Comparison of ENCODE assay signal across 9 cellular contexts in genomic region chr2:59025157-59025757, GRCh38.
DNase-seq lines count a peak whose midpoint lies in the region; ATAC-seq and TF ChIP-seq lines count a peak whose summit lies in the region.
"Had no signal": no experiment of that assay in that cellular context is flagged by ENCODE, and none has a peak within 500 bp of the region (broad histone marks: within the 10 kb centered on the region; RNA-seq: fewer than 3 reads in every experiment).

No MANE protein-coding gene starts in this region.

- no peaks in the 10 kb centered on the region for H3K27me3 ChIP-seq in prostate gland (replicated peaks; ENCODE audit: insufficient read depth)

- no peaks in the 10 kb centered on the region for H3K36me3 ChIP-seq in prostate gland

- TF ChIP-seq POLR2A in prostate gland (IDR thresholded peaks at IDR 0.05) = no peak

- no peak overlapping the region for H3K27ac ChIP-seq in prostate gland
- H3K27ac ChIP-seq: skin epidermis had no signal

- H3K4me3 ChIP-seq in fibroblast of the aortic adventitia (ENCODE audit: low read depth, low read length) (no peak overlapping the region), prostate gland (no peak overlapping the region)
- H3K4me3 ChIP-seq: skin epidermis had no signal

- H3K9me3 ChIP-seq in prostate gland = no peaks in the 10 kb centered on the region

- intact Hi-C loops in prostate gland (cut with DNase I) = no loop called here

- ATAC-seq in GM18502 (IDR thresholded peaks at IDR 0.05; ENCODE audit: poor library complexity, unreplicated experiment) = peak; percentile 91
- ATAC-seq in HG03442 (IDR thresholded peaks at IDR 0.05; ENCODE audit: unreplicated experiment) = peak; percentile 72
- ATAC-seq in GM21737 (IDR thresholded peaks at IDR 0.05; ENCODE audit: unreplicated experiment) = no peak

- no peaks in the 10 kb centered on the region for H3K4me1 ChIP-seq in prostate gland (replicated peaks)

- TF ChIP-seq CTCF in fibroblast of the aortic adventitia (IDR thresholded peaks at IDR 0.05; ENCODE audit: insufficient read depth, low read length) = peak; percentile 45
- peak in 3 of 4 experiments; percentile 29 to 39 (median 34) for TF ChIP-seq CTCF in prostate gland (IDR thresholded peaks at IDR 0.05)

- 75% methylated on average over 5 of the region's 5 CpGs for WGBS in prostate gland

- DNase-seq in CMK (ENCODE audit: low read depth) = peak; percentile 17
- peak; percentile 70 for DNase-seq in SK-MEL-5 (ENCODE audit: low read depth, low spot score)
- DNase-seq in fibroblast of the aortic adventitia (ENCODE audit: low read depth) = peak; percentile 5
- no peak for DNase-seq in prostate gland (ENCODE audit: low spot score)
- DNase-seq in activated CD4-positive, CD25-positive, alpha-beta regulatory T cell (lab: John Stamatoyannopoulos, UW) = no peak

- in situ Hi-C loops in SK-MEL-5 (cut with HindIII; ENCODE audit: low pct_unique_long_range_greater_than_20kb, low sequenced_read_pairs) = no loop called here

Comparison
In these comparisons a context has a peak if more than half of its experiments do, and no peak if none do; other contexts are left out.
1. DNase-seq: peak in CMK (single experiment), SK-MEL-5 (single experiment) and fibroblast of the aortic adventitia (single experiment); none in prostate gland (single experiment) and activated CD4-positive, CD25-positive, alpha-beta regulatory T cell (0 of 4).